Comparison of ENCODE assay signal across 8 cellular contexts in the genomic region with DNA sequence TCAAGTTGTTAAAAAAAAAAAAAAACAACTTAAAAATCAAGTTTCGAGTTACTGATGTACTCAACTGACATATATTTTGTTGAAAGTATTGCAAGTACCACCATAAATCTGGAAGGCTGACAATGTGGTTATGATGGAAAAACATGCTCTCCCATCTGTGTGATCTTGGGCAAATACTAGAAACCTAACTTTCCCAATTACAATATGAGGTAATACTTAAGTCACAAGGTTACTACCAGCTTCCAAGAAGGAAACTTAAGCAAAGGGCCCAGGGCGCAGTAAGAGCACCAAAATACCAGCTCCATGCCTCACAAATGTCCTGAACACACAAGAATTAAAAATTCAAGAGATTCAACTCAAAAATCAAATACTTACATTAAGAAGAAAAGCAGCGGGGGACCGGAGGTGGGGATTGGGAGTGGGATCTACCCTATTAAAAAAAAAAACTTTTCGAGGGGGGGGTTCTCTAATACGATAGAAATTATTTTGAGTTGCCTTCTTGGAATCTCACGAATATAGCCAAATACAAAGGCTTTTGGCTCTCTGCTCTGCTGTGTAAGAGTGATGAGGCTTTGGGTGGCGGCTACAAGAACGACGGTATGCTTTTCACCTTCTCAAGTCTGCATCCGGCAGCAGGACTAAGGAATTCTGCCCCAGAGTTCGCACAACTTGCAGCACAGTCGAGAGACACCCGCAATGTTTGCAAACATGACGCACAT. TPM values are rescaled to one million over a fixed set of nuclear protein-coding genes. Genes with fewer than 3 reads are reported as not detected.
DNase-seq lines count a peak whose midpoint lies in the region; ATAC-seq and TF ChIP-seq lines count a peak whose summit lies in the region.

No MANE protein-coding gene starts in this region.

- H2AK5ac ChIP-seq in H9 (ENCODE audit: insufficient read length, low read length): no peak overlapping the region

- H3K23me2 ChIP-seq in H9 (ENCODE audit: insufficient read length, low read depth, low read length, poor library complexity, severe bottlenecking): no peaks in the 10 kb centered on the region

- no peaks in the 10 kb centered on the region for H3K79me1 ChIP-seq in H9 (ENCODE audit: insufficient read depth, low read depth, low read length, poor library complexity, severe bottlenecking)

- no peak overlapping the region for H3K56ac ChIP-seq in H9 (ENCODE audit: insufficient read length, low read depth, low read length)

- H3K18ac ChIP-seq in H9 (ENCODE audit: insufficient read length, low read depth, low read length): no peak overlapping the region

- H3K23ac ChIP-seq in H9 (ENCODE audit: insufficient read length, low read depth, low read length): no peak overlapping the region

- H3K79me2 ChIP-seq in H9 (ENCODE audit: insufficient read depth, low read length): peaks cover 12% of the 10 kb centered on the region; the same call in 1 of the 2 replicates

- no peak overlapping the region for H2BK5ac ChIP-seq in H9 (ENCODE audit: insufficient read length, low read length)

- no peak overlapping the region for H2BK20ac ChIP-seq in H9 (ENCODE audit: low read depth, low read length, poor library complexity, severe bottlenecking)

- H3K27ac ChIP-seq in CD4-positive, CD25-positive, alpha-beta regulatory T cell (ENCODE audit: insufficient read depth, low read length, poor library complexity, severe bottlenecking): no peak overlapping the region
- H3K27ac ChIP-seq in H9 (ENCODE audit: insufficient read length, low read depth, low read length): peak overlapping the region; percentile 91
- peak overlapping the region; percentile 88 for H3K27ac ChIP-seq in RWPE2 (ENCODE audit: poor library complexity, severe bottlenecking)
- peak overlapping the region; percentile 93 for H3K27ac ChIP-seq in caudate nucleus (ENCODE audit: low read depth, low read length)
- H3K27ac ChIP-seq in stomach: peak overlapping the region; percentile 96 to 99 (median 98)

- peak overlapping the region; percentile 38 to 92 (median 75) for H3K27ac Mint-ChIP-seq in CD4-positive, CD25-positive, alpha-beta regulatory T cell
- peak overlapping the region; percentile 96 to 98 (median 97) for H3K27ac Mint-ChIP-seq in H9

- no peak for TF ChIP-seq CTCF in H9 (conservative IDR thresholded peaks at IDR 0.05)
- TF ChIP-seq CTCF in RWPE2 (IDR thresholded peaks at IDR 0.05; ENCODE audit: poor library complexity, severe bottlenecking): no peak
- TF ChIP-seq CTCF in stomach (IDR thresholded peaks at IDR 0.05): no peak

- H3T11ph ChIP-seq in H9 (ENCODE audit: low read length): no peak overlapping the region

- no peak for TF ChIP-seq POLR2A in stomach (IDR thresholded peaks at IDR 0.05)

- no peak overlapping the region for H2BK12ac ChIP-seq in H9 (ENCODE audit: insufficient read length, low read depth, low read length)

- H4K8ac ChIP-seq in H9 (replicated peaks; ENCODE audit: insufficient read length, low read depth, low read length): no peak overlapping the region

- no peak overlapping the region for H4K91ac ChIP-seq in H9 (ENCODE audit: insufficient read length, low read depth, low read length)

- H3K4me3 Mint-ChIP-seq in CD4-positive, CD25-positive, alpha-beta regulatory T cell: peak overlapping the region in 1 of 4 donors; percentile 96
- H3K4me3 Mint-ChIP-seq in H9: no peak overlapping the region; a peak in 1 of 5 replicates

- H3K9ac ChIP-seq in H9 (ENCODE audit: extremely low read depth, insufficient read length, low read length): peak overlapping the region; percentile 48

- intact Hi-C loops in stomach (cut with DNase I; ENCODE audit: low total_unique reads): no loop called here

- peaks cover 9 to 23% (median 21%) of the 10 kb centered on the region in 4 donors for H3K4me1 Mint-ChIP-seq in CD4-positive, CD25-positive, alpha-beta regulatory T cell
- peaks cover 12 to 21% of the 10 kb centered on the region in 2 experiments for H3K4me1 Mint-ChIP-seq in H9

- no peak overlapping the region for H2BK15ac ChIP-seq in H9 (ENCODE audit: low read depth, low read length)

- no peaks in the 10 kb centered on the region for H4K20me1 ChIP-seq in H9 (ENCODE audit: control insufficient read depth, insufficient read depth, insufficient read length)

- H4K5ac ChIP-seq in H9 (ENCODE audit: insufficient read length, low read depth, low read length): no peak overlapping the region

- H3K27me3 ChIP-seq in CD4-positive, CD25-positive, alpha-beta regulatory T cell (ENCODE audit: control insufficient read depth, insufficient read depth, low read length): peaks cover 5% of the 10 kb centered on the region
- H3K27me3 ChIP-seq in H9 (ENCODE audit: insufficient read depth, low read length) (no peaks in the 10 kb centered on the region), RWPE2 (ENCODE audit: insufficient read depth, poor library complexity, severe bottlenecking) (no peaks in the 10 kb centered on the region), stomach (no peaks in the 10 kb centered on the region)

- no peak for TF ChIP-seq EP300 in stomach (IDR thresholded peaks at IDR 0.05)

- H2AFZ ChIP-seq in H9 (ENCODE audit: low read length): no peak overlapping the region

- no CpG with 5 or more reads among the region's 15 CpGs for WGBS in H9 (ENCODE audit: extremely low coverage, insufficient read length, low lambda C conversion rate)
- WGBS in stomach, 5 donors: 3 to 5% (median 4%) methylated on average over 15 of the region's 15 CpGs

- H3K4me3 ChIP-seq in CD4-positive, CD25-positive, alpha-beta regulatory T cell (ENCODE audit: low read depth, low read length): peak overlapping the region; percentile 75
- peak overlapping the region; percentile 74 for H3K4me3 ChIP-seq in RWPE2 (ENCODE audit: severe bottlenecking)
- H3K4me3 ChIP-seq in stomach: peak overlapping the region; percentile 62 to 87 (median 80)

- ATAC-seq in CD4-positive, CD25-positive, alpha-beta regulatory T cell (ENCODE audit: low read depth in 2 of 2): peak; percentile 28 to 29
- ATAC-seq in RWPE2 (ENCODE audit: low read depth): peak; percentile 59

- H3K4me2 ChIP-seq in H9 (ENCODE audit: insufficient read depth, insufficient read length, low read length): peak overlapping the region; percentile 77

- no peak overlapping the region for H3K14ac ChIP-seq in H9 (ENCODE audit: insufficient read depth, low read length)

- no peaks in the 10 kb centered on the region for H3K9me3 Mint-ChIP-seq in CD4-positive, CD25-positive, alpha-beta regulatory T cell
- no peaks in the 10 kb centered on the region; a peak in 1 of 5 replicates for H3K9me3 Mint-ChIP-seq in H9

- no peaks in the 10 kb centered on the region for H3K36me3 ChIP-seq in CD4-positive, CD25-positive, alpha-beta regulatory T cell (ENCODE audit: control insufficient read depth, insufficient read depth, low read length)
- peaks cover 28% of the 10 kb centered on the region for H3K36me3 ChIP-seq in RWPE2 (ENCODE audit: low read depth)
- H3K36me3 ChIP-seq in stomach: peaks cover 0 to 15% (median 7%) of the 10 kb centered on the region in 4 donors

- no peak overlapping the region for H3K4ac ChIP-seq in H9 (ENCODE audit: low read depth, low read length)

- peaks cover 9% of the 10 kb centered on the region for H3K27me3 Mint-ChIP-seq in CD4-positive, CD25-positive, alpha-beta regulatory T cell
- no peaks in the 10 kb centered on the region for H3K27me3 Mint-ChIP-seq in H9 (ENCODE audit: low read depth)

- no peaks in the 10 kb centered on the region for H3K9me3 ChIP-seq in CD4-positive, CD25-positive, alpha-beta regulatory T cell (ENCODE audit: control insufficient read depth in 2 of 2, low read length in 2 of 2)
- H3K9me3 ChIP-seq in H9 (ENCODE audit: control insufficient read depth, low read depth, low read length) (no peaks in the 10 kb centered on the region), RWPE2 (ENCODE audit: severe bottlenecking) (no peaks in the 10 kb centered on the region), stomach (no peaks in the 10 kb centered on the region)

- peaks cover 9% of the 10 kb centered on the region for H3K36me3 Mint-ChIP-seq in CD4-positive, CD25-positive, alpha-beta regulatory T cell
- peaks cover 25 to 26% (median 26%) of the 10 kb centered on the region in 3 experiments for H3K36me3 Mint-ChIP-seq in H9 (ENCODE audit: insufficient read depth in 1 of 3, low read depth in 3 of 3)

- H3K4me1 ChIP-seq in CD4-positive, CD25-positive, alpha-beta regulatory T cell (ENCODE audit: control insufficient read depth, insufficient read depth, low read length, poor library complexity, severe bottlenecking): peaks cover 14% of the 10 kb centered on the region
- H3K4me1 ChIP-seq in H9 (ENCODE audit: insufficient read depth, low read length) (peaks cover 9% of the 10 kb centered on the region), RWPE2 (ENCODE audit: insufficient read depth, poor library complexity, severe bottlenecking) (peaks cover 20% of the 10 kb centered on the region), stomach (peaks cover 7 to 44% (median 26%) of the 10 kb centered on the region in 4 donors)

- peak in 2 of 3 donors; percentile 35 to 40 for DNase-seq in CD4-positive, CD25-positive, alpha-beta regulatory T cell
- DNase-seq in H9 (peak; percentile 53), RWPE2 (ENCODE audit: low spot score) (no peak), caudate nucleus (lab: John Stamatoyannopoulos, UW) (peak in 12 of 61 donors; percentile 0 to 31 (median 14)), kidney tubule cell (ENCODE audit: low spot score) (peak; percentile 72), stomach (peak; percentile 50), inferior parietal cortex (ENCODE audit: extremely low spot score) (no peak), middle frontal gyrus (ENCODE audit: extremely low spot score, low spot score) (no peak)

- no peak overlapping the region for H2BK120ac ChIP-seq in H9 (ENCODE audit: low read depth, low read length, poor library complexity, severe bottlenecking)

RNA-seq across cellular contexts. Expression of a gene that starts 1.2 kb away (rescaled TPM):
- 5.2 TPM for total RNA-seq in CD4-positive, CD25-positive, alpha-beta regulatory T cell
- 1 to 10 TPM; 4.8 to 9.2 (median 7.8) TPM for polyA plus RNA-seq in CD4-positive, CD25-positive, alpha-beta regulatory T cell
- total RNA-seq in H9 (2021) (57.3 and 58.5 TPM in 2 replicates), stomach (10 to 100 TPM; 11.2 to 58.0 (median 26.2) TPM)
- polyA plus RNA-seq in stomach: 10 to 100 TPM; 19.0 to 37.0 (median 25.7) TPM

Comparison
In these comparisons a context has a peak if more than half of its experiments do, and no peak if none do; other contexts are left out.
1. DNase-seq: peak in CD4-positive, CD25-positive, alpha-beta regulatory T cell (2 of 3), H9 (single experiment), kidney tubule cell (single experiment) and stomach (single experiment); none in RWPE2 (single experiment), inferior parietal cortex (single experiment) and middle frontal gyrus (single experiment).
2. Peak in every context shown above with its lines, with median percentiles within 50 percentile points of each other: H3K4me3 ChIP-seq.